1 cellular context compared by ENCODE assay signal in genomic region chr1:9249534-9250335, GRCh38.
TF ChIP-seq lines count a peak whose summit lies in the region.

No MANE protein-coding gene starts in this region.

TF ChIP-seq in HepG2, 621 proteins besides CTCF, POLR2A, EP300 and RAD21 (continued from another document and continues in another):
- peak; percentile 92 for TF ChIP-seq ZNF687 (CRISPR knock-in tag; IDR thresholded peaks at IDR 0.05)
- 0 out of 2 replicates have a peak, but pooled peaks have one; percentile 41 for TF ChIP-seq ZMAT3 (CRISPR knock-in tag; conservative IDR thresholded peaks at IDR 0.05)
- TF ChIP-seq ETV6 (CRISPR knock-in tag; conservative IDR thresholded peaks at IDR 0.05), result no peak
- TF ChIP-seq ZNF451 (CRISPR knock-in tag; IDR thresholded peaks at IDR 0.05), result no peak
- no peak; the same call in 1 of the 2 replicates for TF ChIP-seq MXD4 (CRISPR knock-in tag; IDR thresholded peaks at IDR 0.05)
- peak; percentile 18 for TF ChIP-seq SP4 (CRISPR knock-in tag; IDR thresholded peaks at IDR 0.05)
- peak; percentile 46; the same call in 1 of the 2 replicates for TF ChIP-seq YEATS2 (CRISPR knock-in tag; IDR thresholded peaks at IDR 0.05; ENCODE audit: borderline replicate concordance)
- TF ChIP-seq ZNF263 (CRISPR knock-in tag; IDR thresholded peaks at IDR 0.05), result no peak
- TF ChIP-seq ZBTB42 (CRISPR knock-in tag; IDR thresholded peaks at IDR 0.05), result no peak
- 0 out of 2 replicates have a peak, but pooled peaks have one; percentile 64 for TF ChIP-seq ZNF891 (CRISPR knock-in tag; IDR thresholded peaks at IDR 0.05)
- peak; percentile 77; the same call in 1 of the 2 replicates for TF ChIP-seq TARDBP (CRISPR knock-in tag; IDR thresholded peaks at IDR 0.05)
- no peak for TF ChIP-seq ZNF781 (CRISPR knock-in tag; IDR thresholded peaks at IDR 0.05; ENCODE audit: borderline replicate concordance, not compliant biosample characterization)
- TF ChIP-seq NR1H2 (CRISPR knock-in tag; IDR thresholded peaks at IDR 0.05; ENCODE audit: borderline replicate concordance, low read depth), result no peak
- no peak for TF ChIP-seq U2AF2 (IDR thresholded peaks at IDR 0.05; ENCODE audit: low read depth, low read length)
- peak; percentile 78; the same call in 1 of the 2 replicates for TF ChIP-seq KDM6A (CRISPR knock-in tag; IDR thresholded peaks at IDR 0.05; ENCODE audit: low read depth)
- no peak for TF ChIP-seq ZNF446 (CRISPR knock-in tag; IDR thresholded peaks at IDR 0.05)
- peak; percentile 9; the same call in 1 of the 2 replicates for TF ChIP-seq TBX2 (CRISPR knock-in tag; IDR thresholded peaks at IDR 0.05; ENCODE audit: borderline replicate concordance)
- 0 out of 2 replicates have a peak, but pooled peaks have one; percentile 86 for TF ChIP-seq ZNF704 (CRISPR knock-in tag; IDR thresholded peaks at IDR 0.05; ENCODE audit: borderline replicate concordance)
- TF ChIP-seq RXRA (CRISPR knock-in tag; IDR thresholded peaks at IDR 0.05), result peak; percentile 8
- 0 out of 2 replicates have a peak, but pooled peaks have one; percentile 15 for TF ChIP-seq ZBTB34 (CRISPR knock-in tag; IDR thresholded peaks at IDR 0.05)
- TF ChIP-seq ZNF577 (CRISPR knock-in tag; IDR thresholded peaks at IDR 0.05; ENCODE audit: borderline replicate concordance, low read depth), result peak; percentile 61; the same call in 1 of the 2 replicates
- TF ChIP-seq SPEN (CRISPR knock-in tag; IDR thresholded peaks at IDR 0.05; ENCODE audit: low read depth), result peak; percentile 70
- TF ChIP-seq ZNF644 (CRISPR knock-in tag; IDR thresholded peaks at IDR 0.05; ENCODE audit: low read depth), result peak; percentile 29; the same call in 1 of the 2 replicates
- no peak for TF ChIP-seq MAFK (conservative IDR thresholded peaks at IDR 0.05 in 1 of 2, IDR thresholded peaks at IDR 0.05 in 1 of 2; ENCODE audit: low read length in 2 of 2)
- TF ChIP-seq ZNF605 (CRISPR knock-in tag; IDR thresholded peaks at IDR 0.05), result peak; percentile 76
- no peak for TF ChIP-seq ZBTB39 (CRISPR knock-in tag; IDR thresholded peaks at IDR 0.05)
- TF ChIP-seq SP2 (CRISPR knock-in tag; IDR thresholded peaks at IDR 0.05), result peak; percentile 75
- 0 out of 2 replicates have a peak, but pooled peaks have one; percentile 37 for TF ChIP-seq RERE (CRISPR knock-in tag; IDR thresholded peaks at IDR 0.05; ENCODE audit: low read depth)
- TF ChIP-seq ZFAT (CRISPR knock-in tag; conservative IDR thresholded peaks at IDR 0.05), result no peak
- TF ChIP-seq ZBTB26 (CRISPR knock-in tag; IDR thresholded peaks at IDR 0.05; ENCODE audit: borderline replicate concordance), result peak; percentile 10; the same call in 1 of the 2 replicates
- peak; percentile 41; the same call in 1 of the 2 replicates for TF ChIP-seq NR2F6 (IDR thresholded peaks at IDR 0.05)
- TF ChIP-seq NR2F6 (CRISPR knock-in tag; IDR thresholded peaks at IDR 0.05), result peak; percentile 70
- peak; percentile 79; the same call in 1 of the 2 replicates for TF ChIP-seq RCOR2 (CRISPR knock-in tag; IDR thresholded peaks at IDR 0.05)
- TF ChIP-seq ESRRA (CRISPR knock-in tag; IDR thresholded peaks at IDR 0.05; ENCODE audit: low read depth), result peak; percentile 68; the same call in 1 of the 2 replicates
- TF ChIP-seq FOXP1 (IDR thresholded peaks at IDR 0.05), result no peak
- TF ChIP-seq FOXP1 (CRISPR knock-in tag; IDR thresholded peaks at IDR 0.05), result peak; percentile 57
- TF ChIP-seq ZNF3 (CRISPR knock-in tag; IDR thresholded peaks at IDR 0.05), result 0 out of 2 replicates have a peak, but pooled peaks have one; percentile 35
- TF ChIP-seq ZNF580 (CRISPR knock-in tag; IDR thresholded peaks at IDR 0.05; ENCODE audit: borderline replicate concordance, low read depth), result peak; percentile 91
- TF ChIP-seq ZNF784 (CRISPR knock-in tag; IDR thresholded peaks at IDR 0.05; ENCODE audit: borderline replicate concordance), result peak; percentile 38; the same call in 1 of the 2 replicates
- peak; percentile 50 for TF ChIP-seq XRCC5 (optimal IDR thresholded peaks at IDR 0.05; ENCODE audit: low read length)
- TF ChIP-seq ARNTL (CRISPR knock-in tag; IDR thresholded peaks at IDR 0.05), result peak; percentile 65
- peak; percentile 21 for TF ChIP-seq GABPB1 (CRISPR knock-in tag; IDR thresholded peaks at IDR 0.05)
- TF ChIP-seq ZNF670 (CRISPR knock-in tag; IDR thresholded peaks at IDR 0.05; ENCODE audit: borderline replicate concordance), result no peak
- TF ChIP-seq ZNF800 (CRISPR knock-in tag; IDR thresholded peaks at IDR 0.05), result 0 out of 2 replicates have a peak, but pooled peaks have one; percentile 46
- TF ChIP-seq LCORL (IDR thresholded peaks at IDR 0.05), result no peak
- TF ChIP-seq LCORL (CRISPR knock-in tag; IDR thresholded peaks at IDR 0.05), result peak; percentile 67
- TF ChIP-seq NFATC3 (CRISPR knock-in tag; IDR thresholded peaks at IDR 0.05), result peak; percentile 62; the same call in 1 of the 2 replicates
- TF ChIP-seq RFX1 (IDR thresholded peaks at IDR 0.05), result no peak
